9 cellular contexts compared by ENCODE assay signal in genomic region chr4:174214102-174214878, GRCh38.
DNase-seq lines count a peak whose midpoint lies in the region; ATAC-seq and TF ChIP-seq lines count a peak whose summit lies in the region.
"Had no signal": no experiment of that assay in that cellular context is flagged by ENCODE, and none has a peak within 500 bp of the region (broad histone marks: within the 10 kb centered on the region; RNA-seq: fewer than 3 reads in every experiment).

No MANE protein-coding gene starts in this region.

- H3K9me3 ChIP-seq in iPS-18c (ENCODE audit: control insufficient read depth, insufficient read depth, low read length): peaks cover 4% of the 10 kb centered on the region
- H3K9me3 ChIP-seq in thoracic aorta: no peaks in the 10 kb centered on the region

- H3K4me3 Mint-ChIP-seq in activated CD8-positive, alpha-beta T cell treated with anti-CD3 and anti-CD28 coated beads, Interleukin-2, amount 10 ng/mL, durations not matched to agents 7 days and 5 days: peak overlapping the region; percentile 12

- H3K79me2 ChIP-seq in ACC112 (ENCODE audit: control insufficient read depth, insufficient read depth, low read length, unreplicated experiment): no peaks in the 10 kb centered on the region

- H3K4me3 ChIP-seq in ACC112 (ENCODE audit: low read depth, low read length) (peak overlapping the region; percentile 67), iPS-18c (ENCODE audit: insufficient read depth, low read depth, low read length) (peak overlapping the region; percentile 32), thoracic aorta (peak overlapping the region; percentile 62)

- H3K27ac Mint-ChIP-seq in activated CD8-positive, alpha-beta T cell treated with anti-CD3 and anti-CD28 coated beads, Interleukin-2, amount 10 ng/mL, durations not matched to agents 7 days and 5 days: peak overlapping the region; percentile 15

- no peak for TF ChIP-seq CTCF in thoracic aorta (IDR thresholded peaks at IDR 0.05)

- H3K4me1 ChIP-seq in ACC112 (ENCODE audit: control insufficient read depth, insufficient read depth, low read length, unreplicated experiment) (peaks cover 10% of the 10 kb centered on the region), thoracic aorta (ENCODE audit: control insufficient read depth in 1 of 2, low read depth in 2 of 2) (peaks cover 17 to 36% of the 10 kb centered on the region in 2 donors)

- CTCF ChIA-PET in activated CD8-positive, alpha-beta T cell treated with anti-CD3 and anti-CD28 coated beads, Interleukin-2, amount 10 ng/mL, durations not matched to agents 7 days and 5 days (lab: Charles Lee): no interaction called here

- peaks cover 87% of the 10 kb centered on the region for H3K27me3 Mint-ChIP-seq in activated CD8-positive, alpha-beta T cell treated with anti-CD3 and anti-CD28 coated beads, Interleukin-2, amount 10 ng/mL, durations not matched to agents 7 days and 5 days (ENCODE audit: low read depth)

- no peaks in the 10 kb centered on the region for H3K9me3 Mint-ChIP-seq in activated CD8-positive, alpha-beta T cell treated with anti-CD3 and anti-CD28 coated beads, Interleukin-2, amount 10 ng/mL, durations not matched to agents 7 days and 5 days (ENCODE audit: insufficient read depth)

- POLR2A ChIA-PET in activated CD8-positive, alpha-beta T cell treated with anti-CD3 and anti-CD28 coated beads, Interleukin-2, amount 10 ng/mL, durations not matched to agents 7 days and 5 days (lab: Charles Lee): no interaction called here

- H3K27ac ChIP-seq in ACC112 (ENCODE audit: low read depth, low read length): no peak overlapping the region
- peak overlapping the region in 1 of 2 donors; percentile 26 for H3K27ac ChIP-seq in thoracic aorta
- H3K27ac ChIP-seq: VCaP had no signal

- peak overlapping the region; percentile 40 for H2AFZ ChIP-seq in ACC112 (ENCODE audit: low read length, unreplicated experiment)

- H3K27me3 ChIP-seq in ACC112 (ENCODE audit: insufficient read depth, low read length) (peaks cover 13% of the 10 kb centered on the region; the same call in 1 of the 2 replicates), thoracic aorta (replicated peaks; ENCODE audit: insufficient read depth) (peaks cover 14% of the 10 kb centered on the region)

- peak; percentile 29 for DNase-seq in activated CD8-positive, alpha-beta T cell treated with anti-CD3 and anti-CD28 coated beads, Interleukin-2, amount 10 ng/mL, durations not matched to agents 7 days and 5 days
- DNase-seq in thoracic aorta (ENCODE audit: low spot score) (no peak), sciatic nerve (ENCODE audit: low spot score) (no peak), NCI-H510A treated with DMSO at 0.1 percent for 48 hours (lab: John Stamatoyannopoulos, UW) (no peak)
- no peak for DNase-seq in activated effector memory CD4-positive, alpha-beta T cell treated with Interleukin-2 at 50 U/mL for 16 hours

- ATAC-seq in GM21529 (IDR thresholded peaks at IDR 0.05; ENCODE audit: unreplicated experiment) (peak; percentile 56), thoracic aorta (ENCODE audit: insufficient number of reproducible peaks, low FRiP score, low read depth) (no peak), sciatic nerve (no peak)
- ATAC-seq in activated CD8-positive, alpha-beta T cell treated with anti-CD3 and anti-CD28 coated beads, Interleukin-2, amount 10 ng/mL, durations not matched to agents 7 days and 5 days: peak; percentile 32

- intact Hi-C loops in sciatic nerve (cut with DNase I): no loop called here

- H3K36me3 ChIP-seq in ACC112 (ENCODE audit: insufficient read depth, low read length): no peaks in the 10 kb centered on the region
- no peaks in the 10 kb centered on the region for H3K36me3 ChIP-seq in thoracic aorta

- H3K4me1 Mint-ChIP-seq in activated CD8-positive, alpha-beta T cell treated with anti-CD3 and anti-CD28 coated beads, Interleukin-2, amount 10 ng/mL, durations not matched to agents 7 days and 5 days (ENCODE audit: low read depth): peaks cover 47% of the 10 kb centered on the region

- H3K36me3 Mint-ChIP-seq in activated CD8-positive, alpha-beta T cell treated with anti-CD3 and anti-CD28 coated beads, Interleukin-2, amount 10 ng/mL, durations not matched to agents 7 days and 5 days (ENCODE audit: low read depth): no peaks in the 10 kb centered on the region

Comparison
In these comparisons a context has a peak if more than half of its experiments do, and no peak if none do; other contexts are left out.
1. ATAC-seq: peak in GM21529 (single experiment) and activated CD8-positive, alpha-beta T cell treated with anti-CD3 and anti-CD28 coated beads, Interleukin-2, amount 10 ng/mL, durations not matched to agents 7 days and 5 days (single experiment); none in thoracic aorta (single experiment) and sciatic nerve (single experiment).
2. Peak in every context shown above with its lines, with median percentiles within 50 percentile points of each other: H3K4me3 ChIP-seq.